In the genomic region with DNA sequence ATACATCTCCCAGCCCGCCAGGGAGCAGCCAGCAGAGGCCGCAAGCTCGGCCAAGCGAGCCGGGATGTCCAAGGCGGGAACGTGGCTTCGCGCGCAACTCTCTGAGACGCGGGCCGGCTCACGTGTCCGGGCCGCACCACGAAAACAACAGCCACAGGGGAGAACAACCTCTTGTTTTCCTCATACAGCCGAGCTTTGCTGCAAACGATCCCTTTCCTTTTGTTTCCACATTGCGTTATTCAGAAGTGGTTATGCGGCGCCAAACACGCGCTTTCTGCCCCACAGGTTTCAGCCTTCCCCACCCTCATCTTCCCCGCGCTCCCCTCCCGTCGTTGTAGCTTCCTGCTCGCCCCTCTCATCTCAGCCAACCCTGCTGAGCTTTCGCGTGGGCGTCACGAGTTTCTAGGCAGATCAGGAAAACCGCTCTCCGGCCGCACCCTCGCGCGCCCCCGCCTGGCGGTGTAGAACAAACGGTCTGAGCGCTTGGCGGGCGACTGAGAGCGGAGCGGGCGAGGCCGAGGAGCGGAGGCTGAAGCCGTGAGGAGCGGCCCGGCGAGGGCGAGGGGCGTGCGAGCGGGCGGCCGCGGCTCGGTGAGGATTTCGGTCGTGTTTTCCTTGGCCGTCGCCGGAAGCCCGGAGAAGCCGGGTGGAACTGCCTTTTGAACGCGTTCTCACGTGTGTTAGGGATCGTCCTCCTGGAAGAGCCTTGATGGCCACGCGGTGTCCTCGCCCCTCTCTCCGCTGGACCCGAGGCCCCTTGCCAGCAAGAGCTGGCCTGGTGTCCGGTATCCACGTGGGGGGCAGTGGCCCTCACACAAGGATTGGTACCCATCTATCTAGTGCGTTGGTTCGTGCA, we compare ENCODE assay signal across 2 cellular contexts.
A peak's percentile ranks its signal among the peaks of the same experiment; 100 is the strongest.
TF ChIP-seq lines count a peak whose summit lies in the region.

No MANE protein-coding gene starts in this region.

TF ChIP-seq in HEK293T, 16 proteins besides CTCF, POLR2A, EP300 and RAD21:
- TF ChIP-seq L3MBTL2 (conservative IDR thresholded peaks at IDR 0.05) (peak; percentile 100), NFRKB (IDR thresholded peaks at IDR 0.05) (no peak), ARNT (IDR thresholded peaks at IDR 0.05) (no peak), TARDBP (IDR thresholded peaks at IDR 0.05) (no peak; the same call in 1 of the 2 replicates), BHLHE40 (IDR thresholded peaks at IDR 0.05; ENCODE audit: borderline replicate concordance) (peak; percentile 97), SP1 (IDR thresholded peaks at IDR 0.05) (no peak; the same call in 1 of the 2 replicates), ZNF384 (IDR thresholded peaks at IDR 0.05) (no peak), SUZ12 (IDR thresholded peaks at IDR 0.05) (no peak), CTBP1 (IDR thresholded peaks at IDR 0.05; ENCODE audit: borderline replicate concordance) (no peak), LEF1 (IDR thresholded peaks at IDR 0.05; ENCODE audit: borderline replicate concordance) (no peak), FOXA1 (IDR thresholded peaks at IDR 0.05) (no peak), FOXK2 (IDR thresholded peaks at IDR 0.05) (no peak), HDGF (IDR thresholded peaks at IDR 0.05; ENCODE audit: borderline replicate concordance) (no peak), ELF4 (IDR thresholded peaks at IDR 0.05) (peak; percentile 45; the same call in 1 of the 2 replicates), FOXM1 (IDR thresholded peaks at IDR 0.05; ENCODE audit: borderline replicate concordance) (peak; percentile 96)
- TF ChIP-seq, protein P1, sequence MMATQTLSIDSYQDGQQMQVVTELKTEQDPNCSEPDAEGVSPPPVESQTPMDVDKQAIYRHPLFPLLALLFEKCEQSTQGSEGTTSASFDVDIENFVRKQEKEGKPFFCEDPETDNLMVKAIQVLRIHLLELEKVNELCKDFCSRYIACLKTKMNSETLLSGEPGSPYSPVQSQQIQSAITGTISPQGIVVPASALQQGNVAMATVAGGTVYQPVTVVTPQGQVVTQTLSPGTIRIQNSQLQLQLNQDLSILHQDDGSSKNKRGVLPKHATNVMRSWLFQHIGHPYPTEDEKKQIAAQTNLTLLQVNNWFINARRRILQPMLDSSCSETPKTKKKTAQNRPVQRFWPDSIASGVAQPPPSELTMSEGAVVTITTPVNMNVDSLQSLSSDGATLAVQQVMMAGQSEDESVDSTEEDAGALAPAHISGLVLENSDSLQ (IDR thresholded peaks at IDR 0.05), result no peak

TF ChIP-seq in endothelial cell of umbilical vein, 7 proteins besides CTCF, POLR2A, EP300 and RAD21:
- TF ChIP-seq POLR2AphosphoS5 (IDR thresholded peaks at IDR 0.05; ENCODE audit: insufficient read depth, low read depth, low read length) (peak; percentile 34), FOS (IDR thresholded peaks at IDR 0.05; ENCODE audit: borderline replicate concordance, insufficient read depth, low read length) (no peak), EZH2 (IDR thresholded peaks at IDR 0.05; ENCODE audit: borderline replicate concordance, low read depth, low read length, severe bottlenecking) (no peak), JUN (IDR thresholded peaks at IDR 0.05; ENCODE audit: borderline replicate concordance, insufficient read depth, insufficient read length, low read depth) (no peak)
- TF ChIP-seq, protein P2, sequence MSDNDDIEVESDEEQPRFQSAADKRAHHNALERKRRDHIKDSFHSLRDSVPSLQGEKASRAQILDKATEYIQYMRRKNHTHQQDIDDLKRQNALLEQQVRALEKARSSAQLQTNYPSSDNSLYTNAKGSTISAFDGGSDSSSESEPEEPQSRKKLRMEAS (IDR thresholded peaks at IDR 0.05; ENCODE audit: insufficient read depth, insufficient read length), result peak; percentile 91
